1 cellular context compared by ENCODE assay signal in the genomic region with DNA sequence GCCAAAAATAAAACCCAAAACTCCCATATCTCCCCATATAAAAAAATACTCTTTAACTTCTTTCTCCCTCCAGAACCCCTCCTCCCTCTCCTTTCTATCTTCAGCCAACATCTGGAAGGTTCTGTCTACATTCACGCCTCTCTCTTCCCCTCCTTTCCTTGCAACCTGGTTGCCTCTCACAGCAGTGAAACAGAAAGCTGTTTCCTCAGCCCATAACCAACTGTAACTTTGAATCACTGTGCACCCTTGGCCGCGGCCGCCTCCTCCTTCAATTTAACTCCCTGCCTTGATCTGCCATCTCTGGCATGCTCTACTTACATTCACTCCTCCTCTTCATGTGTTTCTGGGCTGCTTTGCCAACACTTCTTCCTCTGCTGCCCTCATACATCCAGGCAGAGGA. TPM values are rescaled to one million over a fixed set of nuclear protein-coding genes. Genes with fewer than 3 reads are reported as not detected.
"Had no signal": no experiment of that assay in that cellular context is flagged by ENCODE, and none has a peak within 500 bp of the region (broad histone marks: within the 10 kb centered on the region; RNA-seq: fewer than 3 reads in every experiment).

No MANE protein-coding gene starts in this region.

RNA-seq across cellular contexts. Expression of a gene that starts 23.2 kb away (rescaled TPM):
- total RNA-seq: RPMI7951 had no signal
